17 cellular contexts compared by ENCODE assay signal in genomic region chr10:75012471-75012870, GRCh38.
DNase-seq lines count a peak whose midpoint lies in the region; ATAC-seq and TF ChIP-seq lines count a peak whose summit lies in the region.
"Had no signal": no experiment of that assay in that cellular context is flagged by ENCODE, and none has a peak within 500 bp of the region (broad histone marks: within the 10 kb centered on the region; RNA-seq: fewer than 3 reads in every experiment).

No MANE protein-coding gene starts in this region.

- H3K4me3 Mint-ChIP-seq in activated naive CD4-positive, alpha-beta T cell treated with anti-CD3 and anti-CD28 coated beads, Interleukin-2, amount 50 U/mL, for 24 hours = no peak overlapping the region
- no peak overlapping the region for H3K4me3 Mint-ChIP-seq in activated naive CD4-positive, alpha-beta T cell treated with anti-CD3 and anti-CD28 coated beads, Interleukin-2, amount 10 ng/mL, durations not matched to agents 7 days and 5 days
- H3K4me3 Mint-ChIP-seq in activated naive CD8-positive, alpha-beta T cell treated with anti-CD3 and anti-CD28 coated beads for 36 hours = no peak overlapping the region
- H3K4me3 Mint-ChIP-seq in stimulated activated naive B cell treated with anti-CD40 and anti-IgM and Interleukin-4, amounts not matched to agents 10 μg/mL and 1 μg/mL and 100 μg/mL, for 72 hours = peak overlapping the region; percentile 36 to 64
- H3K4me3 Mint-ChIP-seq: activated T-helper 1 cell treated with anti-CD3 and anti-CD28 coated beads, Interleukin-12 subunit alpha, Interleukin-12 subunit beta, Interleukin-2, Interleukin-4 antibody, amounts not matched to agents 30 ng/mL and 10 ng/mL and 1 ng/mL, durations not matched to agents 14 hours and 24 hours and 36 hours had no signal

- H2AFZ ChIP-seq in SK-N-SH (ENCODE audit: low read depth) = no peak overlapping the region

- no peak overlapping the region for H3K9ac ChIP-seq in SK-N-SH

- H3K4me1 Mint-ChIP-seq in activated naive CD4-positive, alpha-beta T cell treated with anti-CD3 and anti-CD28 coated beads, Interleukin-2, amount 50 U/mL, for 24 hours = peaks cover 58% of the 10 kb centered on the region
- H3K4me1 Mint-ChIP-seq in activated naive CD4-positive, alpha-beta T cell treated with anti-CD3 and anti-CD28 coated beads, Interleukin-2, amount 10 ng/mL, durations not matched to agents 7 days and 5 days = peaks cover 51% of the 10 kb centered on the region
- peaks cover 55% of the 10 kb centered on the region for H3K4me1 Mint-ChIP-seq in activated naive CD8-positive, alpha-beta T cell treated with anti-CD3 and anti-CD28 coated beads for 36 hours
- peaks cover 46 to 61% of the 10 kb centered on the region in 2 donors for H3K4me1 Mint-ChIP-seq in stimulated activated naive B cell treated with anti-CD40 and anti-IgM and Interleukin-4, amounts not matched to agents 10 μg/mL and 1 μg/mL and 100 μg/mL, for 72 hours

- no peaks in the 10 kb centered on the region for H3K9me2 ChIP-seq in SK-N-SH

- H3K36me3 ChIP-seq in SK-N-SH (replicated peaks in 1 of 2; ENCODE audit: control insufficient read depth in 1 of 2, insufficient read depth in 2 of 2, low read length in 1 of 2) = peaks cover 2% of the 10 kb centered on the region in 2 experiments

- TF ChIP-seq RAD21 in SK-N-SH (IDR thresholded peaks at IDR 0.05; ENCODE audit: low read length) = no peak

- no peak overlapping the region for H3K27ac ChIP-seq in SK-N-SH (ENCODE audit: low read depth in 2 of 2, low read length in 1 of 2)

- H3K4me2 ChIP-seq in SK-N-SH = no peak overlapping the region

- peaks cover 4% of the 10 kb centered on the region for H3K36me3 Mint-ChIP-seq in activated naive CD4-positive, alpha-beta T cell treated with anti-CD3 and anti-CD28 coated beads, Interleukin-2, amount 50 U/mL, for 24 hours
- H3K36me3 Mint-ChIP-seq in activated naive CD4-positive, alpha-beta T cell treated with anti-CD3 and anti-CD28 coated beads, Interleukin-2, amount 10 ng/mL, durations not matched to agents 7 days and 5 days = peaks cover 18% of the 10 kb centered on the region
- peaks cover 23% of the 10 kb centered on the region for H3K36me3 Mint-ChIP-seq in activated naive CD8-positive, alpha-beta T cell treated with anti-CD3 and anti-CD28 coated beads for 36 hours
- H3K36me3 Mint-ChIP-seq in stimulated activated naive B cell treated with anti-CD40 and anti-IgM and Interleukin-4, amounts not matched to agents 10 μg/mL and 1 μg/mL and 100 μg/mL, for 72 hours = peaks cover 29 to 38% of the 10 kb centered on the region in 2 donors

- peaks cover 6 to 18% of the 10 kb centered on the region in 2 experiments; a peak in 2 of 4 replicates for H3K4me1 ChIP-seq in SK-N-SH (ENCODE audit: control insufficient read depth in 1 of 2, insufficient read depth in 2 of 2, low read depth in 1 of 2, low read length in 1 of 2)

- no peak for TF ChIP-seq EP300 in SK-N-SH (IDR thresholded peaks at IDR 0.05; ENCODE audit: borderline replicate concordance in 1 of 2, low read depth in 1 of 2, low read length in 1 of 2)

- H3K9me3 ChIP-seq in SK-N-SH = no peaks in the 10 kb centered on the region

- H3K4me3 ChIP-seq in SK-N-SH (ENCODE audit: low read depth in 2 of 2, low read length in 1 of 2) = no peak overlapping the region

- H3K27me3 ChIP-seq in SK-N-SH (ENCODE audit: insufficient read depth) = no peaks in the 10 kb centered on the region

- no peaks in the 10 kb centered on the region for H3K9me3 Mint-ChIP-seq in activated naive CD4-positive, alpha-beta T cell treated with anti-CD3 and anti-CD28 coated beads, Interleukin-2, amount 50 U/mL, for 24 hours
- H3K9me3 Mint-ChIP-seq in activated naive CD4-positive, alpha-beta T cell treated with anti-CD3 and anti-CD28 coated beads, Interleukin-2, amount 10 ng/mL, durations not matched to agents 7 days and 5 days = no peaks in the 10 kb centered on the region
- peaks cover 2% of the 10 kb centered on the region for H3K9me3 Mint-ChIP-seq in activated naive CD8-positive, alpha-beta T cell treated with anti-CD3 and anti-CD28 coated beads for 36 hours
- no peaks in the 10 kb centered on the region for H3K9me3 Mint-ChIP-seq in stimulated activated naive B cell treated with anti-CD40 and anti-IgM and Interleukin-4, amounts not matched to agents 10 μg/mL and 1 μg/mL and 100 μg/mL, for 72 hours

- WGBS in SK-N-SH (ENCODE audit: low lambda C conversion rate) = 99% methylated on average over 8 of the region's 8 CpGs

- no peaks in the 10 kb centered on the region for H4K20me1 ChIP-seq in SK-N-SH (ENCODE audit: insufficient read depth)

- peak; percentile 47 for ATAC-seq in HG02642 (IDR thresholded peaks at IDR 0.05; ENCODE audit: poor library complexity, unreplicated experiment)
- peak; percentile 58 to 62 for ATAC-seq in stimulated activated naive B cell treated with anti-CD40 and anti-IgM and Interleukin-4, amounts not matched to agents 10 μg/mL and 1 μg/mL and 100 μg/mL, for 72 hours (replicated peaks)
- ATAC-seq: Panc1 had no signal

- no peak for DNase-seq in activated naive CD4-positive, alpha-beta T cell treated with anti-CD3 and anti-CD28 coated beads, Interleukin-2, amount 10 ng/mL, durations not matched to agents 7 days and 5 days
- DNase-seq in activated naive CD8-positive, alpha-beta T cell treated with anti-CD3 and anti-CD28 coated beads for 36 hours = no peak
- DNase-seq in stimulated activated naive B cell treated with anti-CD40 and anti-IgM and Interleukin-4, amounts not matched to agents 10 μg/mL and 1 μg/mL and 100 μg/mL, for 72 hours = peak; percentile 41
- DNase-seq in NCI-H2227 treated with DMSO at 0.1 percent for 48 hours (lab: John Stamatoyannopoulos, UW) = no peak
- no peak for DNase-seq in SW 1271 (lab: John Stamatoyannopoulos, UW)
- no peak for DNase-seq in SK-N-SH
- DNase-seq: activated CD4-positive, CD25-positive, alpha-beta regulatory T cell treated with anti-CD3 and anti-CD28 coated beads, Interleukin-2, amount 50 U/mL, for 72 hours; cortex of kidney; erythroblast; head of caudate nucleus; KG1; NCI-H1417 treated with DMSO at 0.1 percent for 48 hours; NCI-H510A had no signal

- peak overlapping the region; percentile 92 for H3K27ac Mint-ChIP-seq in activated naive CD4-positive, alpha-beta T cell treated with anti-CD3 and anti-CD28 coated beads, Interleukin-2, amount 50 U/mL, for 24 hours
- H3K27ac Mint-ChIP-seq in activated naive CD4-positive, alpha-beta T cell treated with anti-CD3 and anti-CD28 coated beads, Interleukin-2, amount 10 ng/mL, durations not matched to agents 7 days and 5 days = no peak overlapping the region
- H3K27ac Mint-ChIP-seq in activated naive CD8-positive, alpha-beta T cell treated with anti-CD3 and anti-CD28 coated beads for 36 hours = peak overlapping the region; percentile 77
- H3K27ac Mint-ChIP-seq in stimulated activated naive B cell treated with anti-CD40 and anti-IgM and Interleukin-4, amounts not matched to agents 10 μg/mL and 1 μg/mL and 100 μg/mL, for 72 hours = peak overlapping the region; percentile 95
- H3K27ac Mint-ChIP-seq: activated T-helper 1 cell treated with anti-CD3 and anti-CD28 coated beads, Interleukin-12 subunit alpha, Interleukin-12 subunit beta, Interleukin-2, Interleukin-4 antibody, amounts not matched to agents 30 ng/mL and 10 ng/mL and 1 ng/mL, durations not matched to agents 14 hours and 24 hours and 36 hours had no signal

- H3K79me2 ChIP-seq in SK-N-SH (ENCODE audit: insufficient read depth) = no peaks in the 10 kb centered on the region

- no peak for TF ChIP-seq CTCF in SK-N-SH (IDR thresholded peaks at IDR 0.05)

- peaks cover 3% of the 10 kb centered on the region for H3F3A ChIP-seq in SK-N-SH (replicated peaks; ENCODE audit: insufficient read depth)

- CTCF ChIA-PET in activated naive CD4-positive, alpha-beta T cell treated with anti-CD3 and anti-CD28 coated beads, Interleukin-2, amount 10 ng/mL, durations not matched to agents 7 days and 5 days (lab: Charles Lee) = no interaction called here
- CTCF ChIA-PET in SK-N-SH (lab: Yijun Ruan, JAX) = interaction anchor here (1.9 kb wide), 1 partner anchor 9 kb away, joined by 5 read pairs; no protein-coding TSS in a partner anchor

- POLR2A ChIA-PET in SK-N-SH (lab: Yijun Ruan, JAX) = no interaction called here

- no peaks in the 10 kb centered on the region for H3K27me3 Mint-ChIP-seq in activated naive CD4-positive, alpha-beta T cell treated with anti-CD3 and anti-CD28 coated beads, Interleukin-2, amount 50 U/mL, for 24 hours
- no peaks in the 10 kb centered on the region for H3K27me3 Mint-ChIP-seq in activated naive CD4-positive, alpha-beta T cell treated with anti-CD3 and anti-CD28 coated beads, Interleukin-2, amount 10 ng/mL, durations not matched to agents 7 days and 5 days
- H3K27me3 Mint-ChIP-seq in activated naive CD8-positive, alpha-beta T cell treated with anti-CD3 and anti-CD28 coated beads for 36 hours = no peaks in the 10 kb centered on the region
- no peaks in the 10 kb centered on the region for H3K27me3 Mint-ChIP-seq in stimulated activated naive B cell treated with anti-CD40 and anti-IgM and Interleukin-4, amounts not matched to agents 10 μg/mL and 1 μg/mL and 100 μg/mL, for 72 hours

TF ChIP-seq in SK-N-SH, 30 proteins besides CTCF, POLR2A, EP300 and RAD21 (continues in another document):
- TF ChIP-seq FOXM1 (IDR thresholded peaks at IDR 0.05; ENCODE audit: low read depth) (no peak), YY1 (IDR thresholded peaks at IDR 0.05; ENCODE audit: low read depth) (no peak), RXRA (IDR thresholded peaks at IDR 0.05; ENCODE audit: borderline replicate concordance, low read depth) (no peak), ELF1 (IDR thresholded peaks at IDR 0.05) (no peak), RFX5 (IDR thresholded peaks at IDR 0.05; ENCODE audit: low read length) (no peak), FOSL2 (IDR thresholded peaks at IDR 0.05; ENCODE audit: borderline replicate concordance, low read depth) (no peak), FOXJ3 (CRISPR knock-in tag; IDR thresholded peaks at IDR 0.05) (no peak), SMC3 (IDR thresholded peaks at IDR 0.05; ENCODE audit: low read depth, low read length) (no peak), EZH2phosphoT487 (IDR thresholded peaks at IDR 0.05; ENCODE audit: borderline replicate concordance, low read depth) (no peak), POLR2AphosphoS5 (IDR thresholded peaks at IDR 0.05; ENCODE audit: low read depth, low read length) (no peak)

Comparison
In these comparisons a context has a peak if more than half of its experiments do, and no peak if none do; other contexts are left out.
1. H3K4me3 Mint-ChIP-seq: peak in stimulated activated naive B cell treated with anti-CD40 and anti-IgM and Interleukin-4, amounts not matched to agents 10 μg/mL and 1 μg/mL and 100 μg/mL, for 72 hours (2 of 2); none in activated naive CD4-positive, alpha-beta T cell treated with anti-CD3 and anti-CD28 coated beads, Interleukin-2, amount 50 U/mL, for 24 hours (single experiment), activated naive CD4-positive, alpha-beta T cell treated with anti-CD3 and anti-CD28 coated beads, Interleukin-2, amount 10 ng/mL, durations not matched to agents 7 days and 5 days (single experiment) and activated naive CD8-positive, alpha-beta T cell treated with anti-CD3 and anti-CD28 coated beads for 36 hours (single experiment).